20 cellular contexts compared by ENCODE assay signal in the genomic region with DNA sequence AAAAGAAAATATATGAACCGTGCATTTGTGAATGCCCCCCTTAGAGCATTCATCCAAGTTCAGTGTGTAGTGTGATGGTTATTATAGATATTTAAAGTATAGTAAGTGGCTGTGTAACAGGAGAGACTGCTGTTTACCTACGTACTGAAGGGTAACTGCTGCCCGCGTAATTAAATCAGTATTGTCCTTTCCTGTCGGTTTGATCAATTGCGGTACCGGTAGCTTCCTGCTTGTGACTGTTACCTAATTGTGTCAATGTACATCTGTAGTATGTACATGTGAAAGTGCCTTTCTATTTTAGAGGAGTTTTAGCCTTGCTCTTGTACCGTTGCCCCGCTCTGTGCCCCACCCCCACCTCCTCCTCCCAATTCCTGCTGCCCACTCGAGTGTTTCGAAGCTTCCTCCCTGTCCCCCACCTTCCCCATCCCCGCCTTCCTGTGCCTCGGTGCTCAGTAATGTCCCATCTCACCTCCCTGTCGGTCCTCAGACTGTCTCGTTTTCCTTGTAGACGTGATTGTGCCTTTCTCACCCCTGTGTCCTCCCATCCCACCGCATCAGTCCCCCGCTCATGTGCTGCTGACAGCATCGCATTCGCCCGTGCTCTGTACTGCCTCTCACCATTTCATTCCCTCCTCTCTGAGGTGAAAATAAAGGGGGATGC.
A peak's percentile ranks its signal among the peaks of the same experiment; 100 is the strongest.
DNase-seq lines count a peak whose midpoint lies in the region; ATAC-seq and TF ChIP-seq lines count a peak whose summit lies in the region.
"Had no signal": no experiment of that assay in that cellular context is flagged by ENCODE, and none has a peak within 500 bp of the region (broad histone marks: within the 10 kb centered on the region; RNA-seq: fewer than 3 reads in every experiment).

No MANE protein-coding gene starts in this region.

- peaks cover 3% of the 10 kb centered on the region for H3K36me3 Mint-ChIP-seq in activated naive CD8-positive, alpha-beta T cell treated with anti-CD3 and anti-CD28 coated beads, Interleukin-2, amount 50 U/mL, for 24 hours (ENCODE audit: low read depth)
- peaks cover 0 to 14% (median 9%) of the 10 kb centered on the region in 3 donors for H3K36me3 Mint-ChIP-seq in naive thymus-derived CD8-positive, alpha-beta T cell

- POLR2A ChIA-PET in naive thymus-derived CD8-positive, alpha-beta T cell (lab: Charles Lee), result no interaction called here

- DNase-seq in DMS153 treated with DMSO at 0.1 percent for 48 hours (lab: John Stamatoyannopoulos, UW; ENCODE audit: unreplicated experiment), result peak; percentile 73
- DNase-seq in NCI-H1436 (lab: John Stamatoyannopoulos, UW), result peak; percentile 20
- no peak for DNase-seq in activated naive CD8-positive, alpha-beta T cell treated with anti-CD3 and anti-CD28 coated beads, Interleukin-2, amount 50 U/mL, for 24 hours
- no peak for DNase-seq in naive thymus-derived CD8-positive, alpha-beta T cell
- no peak for DNase-seq in ascending aorta (ENCODE audit: low spot score in 2 of 2)
- DNase-seq: activated CD4-positive, alpha-beta T cell treated with anti-CD3 and anti-CD28 coated beads for 48 hours; activated effector memory CD4-positive, alpha-beta T cell treated with anti-CD3 and anti-CD28 coated beads, Interleukin-2, amount 50 U/mL, for 16 hours; Caco-2; cerebellar nuclear complex; HCEC 1CT; NCI-H226; occipital lobe; Peyer's patch; small intestine; T-helper 1 cell had no signal

- peaks cover 2% of the 10 kb centered on the region for H3K4me1 Mint-ChIP-seq in activated naive CD8-positive, alpha-beta T cell treated with anti-CD3 and anti-CD28 coated beads, Interleukin-2, amount 50 U/mL, for 24 hours
- H3K4me1 Mint-ChIP-seq in naive thymus-derived CD8-positive, alpha-beta T cell, result peaks cover 0 to 5% (median 0%) of the 10 kb centered on the region in 4 donors

- H3K4me3 ChIP-seq in ascending aorta, result no peak overlapping the region
- H3K4me3 ChIP-seq: lung, Peyer's patch, thoracic aorta had no signal

- H3K4me3 Mint-ChIP-seq in activated naive CD8-positive, alpha-beta T cell treated with anti-CD3 and anti-CD28 coated beads, Interleukin-2, amount 50 U/mL, for 24 hours, result peak overlapping the region; percentile 8
- H3K4me3 Mint-ChIP-seq in naive thymus-derived CD8-positive, alpha-beta T cell, result peak overlapping the region in 8 of 10 donors; percentile 33 to 73 (median 46)

- no peaks in the 10 kb centered on the region for H3K4me1 ChIP-seq in ascending aorta
- H3K4me1 ChIP-seq: Caco-2, Peyer's patch had no signal

- no peaks in the 10 kb centered on the region for H3K9me3 Mint-ChIP-seq in activated naive CD8-positive, alpha-beta T cell treated with anti-CD3 and anti-CD28 coated beads, Interleukin-2, amount 50 U/mL, for 24 hours
- peaks cover 0 to 4% (median 0%) of the 10 kb centered on the region in 9 donors for H3K9me3 Mint-ChIP-seq in naive thymus-derived CD8-positive, alpha-beta T cell

- no peak overlapping the region for H3K27ac Mint-ChIP-seq in activated naive CD8-positive, alpha-beta T cell treated with anti-CD3 and anti-CD28 coated beads, Interleukin-2, amount 50 U/mL, for 24 hours
- peak overlapping the region in 2 of 10 donors; percentile 38 to 53 for H3K27ac Mint-ChIP-seq in naive thymus-derived CD8-positive, alpha-beta T cell

- H3K27me3 ChIP-seq in ascending aorta, result no peaks in the 10 kb centered on the region
- H3K27me3 ChIP-seq: Peyer's patch had no signal

- no peaks in the 10 kb centered on the region for H3K9me3 ChIP-seq in ascending aorta
- H3K9me3 ChIP-seq: Caco-2, Peyer's patch, thoracic aorta had no signal

- no peak for TF ChIP-seq CTCF in ascending aorta (IDR thresholded peaks at IDR 0.05)

- intact Hi-C loops in ascending aorta (cut with DNase I), result no loop called here

- H3K36me3 ChIP-seq in ascending aorta, result peaks cover 0 to 10% of the 10 kb centered on the region in 2 donors

- no peaks in the 10 kb centered on the region for H3K27me3 Mint-ChIP-seq in activated naive CD8-positive, alpha-beta T cell treated with anti-CD3 and anti-CD28 coated beads, Interleukin-2, amount 50 U/mL, for 24 hours
- H3K27me3 Mint-ChIP-seq in naive thymus-derived CD8-positive, alpha-beta T cell, result no peaks in the 10 kb centered on the region

- ATAC-seq in activated naive CD8-positive, alpha-beta T cell treated with anti-CD3 and anti-CD28 coated beads, Interleukin-2, amount 50 U/mL, for 24 hours, result peak; percentile 15
- no peak for ATAC-seq in naive thymus-derived CD8-positive, alpha-beta T cell
- ATAC-seq in GM21423 (IDR thresholded peaks at IDR 0.05; ENCODE audit: unreplicated experiment) (no peak), GM18517 (IDR thresholded peaks at IDR 0.05; ENCODE audit: unreplicated experiment) (no peak), GM21528 (IDR thresholded peaks at IDR 0.05; ENCODE audit: low FRiP score, unreplicated experiment) (no peak)

- no peak overlapping the region for H3K27ac ChIP-seq in ascending aorta
- H3K27ac ChIP-seq: Peyer's patch, thoracic aorta had no signal

Comparison
In these comparisons a context has a peak if more than half of its experiments do, and no peak if none do; other contexts are left out.
1. DNase-seq: peak in DMS153 treated with DMSO at 0.1 percent for 48 hours (single experiment) and NCI-H1436 (single experiment); none in activated naive CD8-positive, alpha-beta T cell treated with anti-CD3 and anti-CD28 coated beads, Interleukin-2, amount 50 U/mL, for 24 hours (single experiment), naive thymus-derived CD8-positive, alpha-beta T cell (0 of 10) and ascending aorta (0 of 2).